Comparison of ENCODE assay signal across 8 cellular contexts in the genomic region with DNA sequence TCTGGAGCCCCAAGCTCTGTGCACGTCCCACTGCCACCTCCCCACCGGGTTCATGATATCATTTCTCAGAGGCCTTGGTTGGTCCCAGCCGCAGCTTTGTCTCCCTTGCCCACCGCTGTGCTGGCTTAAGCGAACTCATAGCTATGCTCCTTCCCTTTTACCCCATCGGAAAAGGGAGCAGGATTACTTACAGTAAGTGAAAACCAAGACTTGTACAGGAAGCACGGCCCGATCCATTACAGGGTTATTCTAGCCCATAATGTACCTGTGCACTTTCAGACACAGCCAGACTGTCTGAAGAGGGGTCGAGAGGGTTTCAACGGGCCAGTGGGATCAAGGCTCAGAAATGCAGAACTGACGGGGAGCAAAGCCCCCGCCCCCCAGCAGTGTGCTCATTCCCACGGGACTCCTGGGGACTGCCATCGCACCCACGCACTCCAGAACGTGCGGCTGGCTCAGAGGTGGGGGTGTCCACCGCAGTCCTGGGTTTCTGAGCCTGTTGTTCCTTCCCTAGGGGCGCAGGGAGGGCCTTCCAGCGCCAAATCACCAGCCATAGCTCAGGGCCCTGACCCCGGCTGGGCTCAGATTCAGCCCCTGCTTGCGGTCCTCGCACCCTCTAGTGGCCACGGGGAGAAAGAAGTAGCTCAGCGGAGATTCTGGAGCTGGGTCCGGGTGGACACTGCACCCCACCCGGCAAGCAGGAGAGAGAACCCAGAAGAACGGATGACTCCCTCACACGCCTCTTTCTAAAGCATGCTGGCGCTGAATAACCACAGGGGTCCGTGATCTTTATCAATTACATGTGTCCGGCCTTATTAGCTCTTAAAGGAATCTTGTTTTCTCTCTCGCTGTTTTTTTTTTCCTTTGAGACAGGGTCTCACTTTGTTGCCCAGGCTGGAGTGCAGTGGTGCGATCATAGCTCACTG. TPM values are rescaled to one million over a fixed set of nuclear protein-coding genes. Genes with fewer than 3 reads are reported as not detected.
DNase-seq lines count a peak whose midpoint lies in the region; ATAC-seq and TF ChIP-seq lines count a peak whose summit lies in the region.

No MANE protein-coding gene starts in this region.

- no peak for TF ChIP-seq POLR2A in vagina (IDR thresholded peaks at IDR 0.05)

- H3K36me3 ChIP-seq in heart right ventricle, result no peaks in the 10 kb centered on the region
- H3K36me3 ChIP-seq in vagina, result no peaks in the 10 kb centered on the region

- peaks cover 0 to 8% (median 7%) of the 10 kb centered on the region in 9 donors for H3K4me1 ChIP-seq in heart right ventricle
- peaks cover 4% of the 10 kb centered on the region for H3K4me1 ChIP-seq in vagina

- H3K4me3 ChIP-seq in heart right ventricle (peak overlapping the region in 8 of 10 donors; percentile 7 to 52 (median 36)), vagina (peak overlapping the region in 1 of 2 donors; percentile 26)

- in situ Hi-C loops in Caki2 (cut with HindIII; ENCODE audit: low pct_unique_long_range_greater_than_20kb, low sequenced_read_pairs), result no loop called here
- in situ Hi-C loops in KBM-7 (cut with MboI; ENCODE audit: low pct_unique_long_range_greater_than_20kb, low sequenced_read_pairs), result no loop called here

- TF ChIP-seq CTCF in heart right ventricle (IDR thresholded peaks at IDR 0.05), result peak; percentile 71 to 91 (median 85)
- TF ChIP-seq CTCF in vagina (IDR thresholded peaks at IDR 0.05), result peak; percentile 48 to 67 (median 56)

- 24 to 26% methylated on average over 34 of the region's 34 CpGs for WGBS in heart right ventricle, 2 donors

- peaks cover 0 to 14% (median 7%) of the 10 kb centered on the region in 7 donors for H3K27me3 ChIP-seq in heart right ventricle
- no peaks in the 10 kb centered on the region for H3K27me3 ChIP-seq in vagina

- intact Hi-C loops in heart right ventricle (cut with DNase I), result loop anchor here in 8 of 10 donors (5.0 to 10.0 kb wide), 9 partner anchors 36 to 444 kb away; no protein-coding TSS in a partner anchor
- intact Hi-C loops in vagina (cut with DNase I), result no loop called here

- ATAC-seq in GM21423 (IDR thresholded peaks at IDR 0.05; ENCODE audit: unreplicated experiment) (peak; percentile 87), heart right ventricle (peak; percentile 86 to 97 (median 92))

- H3K9me3 ChIP-seq in heart right ventricle (no peaks in the 10 kb centered on the region), vagina (no peaks in the 10 kb centered on the region)

- peak; percentile 36 for DNase-seq in Caki2 (ENCODE audit: low read depth)
- DNase-seq in KBM-7, result peak; percentile 81
- peak; percentile 67 for DNase-seq in SKM-1 treated with dmso at 0.1 percent for 144 hours (lab: John Stamatoyannopoulos, UW; ENCODE audit: unreplicated experiment)
- peak; percentile 41 for DNase-seq in activated naive CD8-positive, alpha-beta T cell treated with anti-CD3 and anti-CD28 coated beads, Interleukin-2, amount 50 U/mL, for 16 hours (ENCODE audit: low read depth, low spot score)
- DNase-seq in heart right ventricle, result peak; percentile 73
- peak; percentile 44 for DNase-seq in renal cortical epithelial cell (ENCODE audit: low read depth)
- DNase-seq in vagina (ENCODE audit: extremely low spot score in 2 of 2), result no peak

- H3K27ac ChIP-seq in heart right ventricle (no peak overlapping the region), vagina (no peak overlapping the region)

RNA-seq across cellular contexts. Expression of a gene that starts 44.9 kb away (rescaled TPM):
- 14.9 and 27.2 TPM in 2 replicates for total RNA-seq in Caki2 (2014; rRNA removed; shearing (Covaris generic); ENCODE audit: low replicate concordance)
- total RNA-seq in heart right ventricle (10 to 100 TPM; 59.0 to 84.8 (median 67.1) TPM), renal cortical epithelial cell (34.6 and 70.4 TPM in 2 replicates), vagina (112 TPM)
- polyA plus RNA-seq in heart right ventricle, result 10 to 100 TPM; 22.2 to 24.9 TPM

Comparison
In these comparisons a context has a peak if more than half of its experiments do, and no peak if none do; other contexts are left out.
1. DNase-seq: peak in Caki2 (single experiment), KBM-7 (single experiment), SKM-1 treated with dmso at 0.1 percent for 144 hours (single experiment), activated naive CD8-positive, alpha-beta T cell treated with anti-CD3 and anti-CD28 coated beads, Interleukin-2, amount 50 U/mL, for 16 hours (single experiment), heart right ventricle (2 of 2) and renal cortical epithelial cell (single experiment); none in vagina (0 of 2).